Comparison of ENCODE assay signal across 8 cellular contexts in genomic region chr14:53952533-53952932, GRCh38. TPM values are rescaled to one million over a fixed set of nuclear protein-coding genes. Genes with fewer than 3 reads are reported as not detected.
DNase-seq lines count a peak whose midpoint lies in the region; ATAC-seq and TF ChIP-seq lines count a peak whose summit lies in the region.

No MANE protein-coding gene starts in this region.

- TF ChIP-seq CTCF in VCaP (conservative IDR thresholded peaks at IDR 0.05) (no peak), psoas muscle (IDR thresholded peaks at IDR 0.05) (no peak)

- H3K27ac ChIP-seq in VCaP = peak overlapping the region; percentile 39; the same call in 1 of the 2 replicates
- peak overlapping the region; percentile 86 for H3K27ac ChIP-seq in right cardiac atrium (ENCODE audit: low read length)
- peak overlapping the region; percentile 49 for H3K27ac ChIP-seq in psoas muscle

- H3K4me1 ChIP-seq in right cardiac atrium (ENCODE audit: control insufficient read depth, insufficient read depth, low read length) = no peaks in the 10 kb centered on the region
- H3K4me1 ChIP-seq in psoas muscle = peaks cover 17% of the 10 kb centered on the region

- ATAC-seq in right cardiac atrium (no peak), psoas muscle (no peak), HG02623 (IDR thresholded peaks at IDR 0.05; ENCODE audit: unreplicated experiment) (no peak), HG03159 (IDR thresholded peaks at IDR 0.05; ENCODE audit: unreplicated experiment) (no peak), HG02973 (IDR thresholded peaks at IDR 0.05; ENCODE audit: unreplicated experiment) (no peak)

- intact Hi-C loops in right cardiac atrium (cut with DNase I) = loop anchor here in 3 of 4 donors (10.0 kb wide), 3 partner anchors 222 to 408 kb away; no protein-coding TSS in a partner anchor
- intact Hi-C loops in psoas muscle (cut with DNase I) = loop anchor here in 1 of 2 donors (5.0 kb wide), 1 partner anchor 410 kb away; no protein-coding TSS in a partner anchor

- WGBS in right cardiac atrium = 13% methylated on average over 10 of the region's 10 CpGs
- WGBS in psoas muscle, 3 donors = 8 to 14% (median 10%) methylated on average over 10 of the region's 10 CpGs

- H3K9me3 ChIP-seq in right cardiac atrium (ENCODE audit: control insufficient read depth, low read length) (no peaks in the 10 kb centered on the region), psoas muscle (no peaks in the 10 kb centered on the region)

- H3K36me3 ChIP-seq in psoas muscle (ENCODE audit: insufficient read depth in 1 of 2, low read depth in 1 of 2) = peaks cover 0 to 5% of the 10 kb centered on the region in 2 donors

- H3K4me3 ChIP-seq in right cardiac atrium (ENCODE audit: low read length) (peak overlapping the region; percentile 84), psoas muscle (peak overlapping the region; percentile 70)

- no peaks in the 10 kb centered on the region for H3K27me3 ChIP-seq in right cardiac atrium (ENCODE audit: control insufficient read depth, insufficient read depth)
- peaks cover 0 to 83% (median 15%) of the 10 kb centered on the region in 3 donors for H3K27me3 ChIP-seq in psoas muscle (ENCODE audit: insufficient read depth in 3 of 3, low read length in 2 of 3)

- DNase-seq in ELF-1 (ENCODE audit: low read depth, low spot score) = peak; percentile 62
- DNase-seq in right cardiac atrium = peak; percentile 15 to 66 (median 48)
- peak in 1 of 2 donors; percentile 56 for DNase-seq in psoas muscle
- DNase-seq in iPS-NIHi7 (ENCODE audit: extremely low spot score) = no peak

RNA-seq across cellular contexts. Expression of gene BMP4, which starts 4.1 kb away (rescaled TPM):
- total RNA-seq in right cardiac atrium (10 to 100 TPM in 2 of 4 donors, 1 to 10 TPM in 2; 6.4 to 10.8 (median 8.4) TPM), psoas muscle (1 to 10 TPM; 2.5 to 8.6 (median 5.3) TPM)
- polyA plus RNA-seq in right cardiac atrium (8.0 TPM), psoas muscle (1 to 10 TPM; 2.4 to 4.4 (median 3.0) TPM)
